12 cellular contexts compared by ENCODE assay signal in genomic region chr22:18068381-18068988, GRCh38. TPM values are rescaled to one million over a fixed set of nuclear protein-coding genes. Genes with fewer than 3 reads are reported as not detected.
DNase-seq lines count a peak whose midpoint lies in the region; ATAC-seq and TF ChIP-seq lines count a peak whose summit lies in the region.
"Had no signal": no experiment of that assay in that cellular context is flagged by ENCODE, and none has a peak within 500 bp of the region (broad histone marks: within the 10 kb centered on the region; RNA-seq: fewer than 3 reads in every experiment).

No MANE protein-coding gene starts in this region.

- H3K4me1 Mint-ChIP-seq in osteocyte (ENCODE audit: unreplicated experiment) (peaks cover 30% of the 10 kb centered on the region), H9 (peaks cover 8% of the 10 kb centered on the region in 2 experiments)
- H3K4me1 Mint-ChIP-seq: stimulated activated naive CD8-positive, alpha-beta T cell treated with anti-CD3 and anti-CD28 coated beads, Interleukin-15, amount 100 ng/mL, for 72 hours had no signal

- no peak overlapping the region for H4K91ac ChIP-seq in H9 (ENCODE audit: insufficient read length, low read depth, low read length)

- no peak overlapping the region for H3T11ph ChIP-seq in H9 (ENCODE audit: low read length)

- H3K23me2 ChIP-seq in H9 (ENCODE audit: insufficient read length, low read depth, low read length, poor library complexity, severe bottlenecking), result no peaks in the 10 kb centered on the region

- H3K4me1 ChIP-seq in SJSA1 (replicated peaks) (peaks cover 21% of the 10 kb centered on the region), H9 (ENCODE audit: insufficient read depth, low read length) (no peaks in the 10 kb centered on the region)

- H2BK12ac ChIP-seq in H9 (ENCODE audit: insufficient read length, low read depth, low read length), result no peak overlapping the region

- H3K4me3 ChIP-seq in SJSA1, result no peak overlapping the region
- H3K4me3 ChIP-seq: PC-9 had no signal

- TF ChIP-seq CTCF in osteocyte (IDR thresholded peaks at IDR 0.05), result no peak
- TF ChIP-seq CTCF in H9 (conservative IDR thresholded peaks at IDR 0.05), result no peak

- H4K8ac ChIP-seq in H9 (replicated peaks; ENCODE audit: insufficient read length, low read depth, low read length), result no peak overlapping the region

- no peaks in the 10 kb centered on the region for H3K79me1 ChIP-seq in H9 (ENCODE audit: insufficient read depth, low read depth, low read length, poor library complexity, severe bottlenecking)

- H3K9ac ChIP-seq in H9 (ENCODE audit: extremely low read depth, insufficient read length, low read length), result no peak overlapping the region

- no peaks in the 10 kb centered on the region for H3K9me3 ChIP-seq in SJSA1 (replicated peaks)
- no peaks in the 10 kb centered on the region for H3K9me3 ChIP-seq in H9 (ENCODE audit: control insufficient read depth, low read depth, low read length)

- no peak overlapping the region for H2AK5ac ChIP-seq in H9 (ENCODE audit: insufficient read length, low read length)

- no peak overlapping the region for H2BK5ac ChIP-seq in H9 (ENCODE audit: insufficient read length, low read length)

- H3K27ac ChIP-seq in SJSA1 (peak overlapping the region; percentile 43), H9 (ENCODE audit: insufficient read length, low read depth, low read length) (no peak overlapping the region)
- H3K27ac ChIP-seq: PC-9 had no signal

- H3K14ac ChIP-seq in H9 (ENCODE audit: insufficient read depth, low read length), result no peak overlapping the region; the same call in 1 of the 2 replicates

- no peaks in the 10 kb centered on the region for H3K9me3 Mint-ChIP-seq in osteocyte (ENCODE audit: unreplicated experiment)
- H3K9me3 Mint-ChIP-seq in H9, result no peaks in the 10 kb centered on the region; a peak in 1 of 5 replicates
- H3K9me3 Mint-ChIP-seq: stimulated activated naive CD8-positive, alpha-beta T cell treated with anti-CD3 and anti-CD28 coated beads, Interleukin-15, amount 100 ng/mL, for 72 hours had no signal

- intact Hi-C loops in Right ventricle myocardium superior (cut with DNase I), result no loop called here

- H3K27ac Mint-ChIP-seq in osteocyte (ENCODE audit: unreplicated experiment) (peak overlapping the region; percentile 73), H9 (no peak overlapping the region)

- ATAC-seq in Right ventricle myocardium superior (ENCODE audit: poor library complexity), result peak; percentile 89
- ATAC-seq: stimulated activated naive CD8-positive, alpha-beta T cell treated with anti-CD3 and anti-CD28 coated beads, Interleukin-15, amount 100 ng/mL, for 72 hours had no signal

- H3K4me3 Mint-ChIP-seq in osteocyte (ENCODE audit: unreplicated experiment), result no peak overlapping the region
- H3K4me3 Mint-ChIP-seq in H9, result no peak overlapping the region
- H3K4me3 Mint-ChIP-seq: stimulated activated naive CD8-positive, alpha-beta T cell treated with anti-CD3 and anti-CD28 coated beads, Interleukin-15, amount 100 ng/mL, for 72 hours had no signal

- H3K27me3 ChIP-seq in SJSA1 (replicated peaks) (no peaks in the 10 kb centered on the region), H9 (ENCODE audit: insufficient read depth, low read length) (no peaks in the 10 kb centered on the region)

- no peak overlapping the region for H2BK120ac ChIP-seq in H9 (ENCODE audit: low read depth, low read length, poor library complexity, severe bottlenecking)

- H3K23ac ChIP-seq in H9 (ENCODE audit: insufficient read length, low read depth, low read length), result no peak overlapping the region

- H4K5ac ChIP-seq in H9 (ENCODE audit: insufficient read length, low read depth, low read length), result no peak overlapping the region

- no peaks in the 10 kb centered on the region for H3K36me3 ChIP-seq in SJSA1

- H2AFZ ChIP-seq in H9 (ENCODE audit: low read length), result no peak overlapping the region
- H2AFZ ChIP-seq: PC-9 had no signal

- DNase-seq in AG08396 (ENCODE audit: low spot score) (peak; percentile 42), SJSA1 (ENCODE audit: low read depth in 1 of 2, low spot score in 2 of 2) (peak in 1 of 2 experiments; percentile 41), Right ventricle myocardium superior (no peak), osteocyte (ENCODE audit: extremely low spot score, unreplicated experiment) (no peak), DMS 273 (lab: John Stamatoyannopoulos, UW; ENCODE audit: unreplicated experiment) (no peak), NCI-H524 (lab: John Stamatoyannopoulos, UW) (no peak), LoVo (ENCODE audit: low spot score) (no peak), H9 (no peak)
- DNase-seq: activated CD8-positive, alpha-beta memory T cell treated with anti-CD3 and anti-CD28 coated beads, Interleukin-2, amount 50 U/mL, for 4 hours; NCI-H2029; PC-9; stimulated activated naive CD8-positive, alpha-beta T cell treated with anti-CD3 and anti-CD28 coated beads, Interleukin-15, amount 100 ng/mL, for 72 hours had no signal

- no peaks in the 10 kb centered on the region for H4K20me1 ChIP-seq in H9 (ENCODE audit: control insufficient read depth, insufficient read depth, insufficient read length)

- no peak overlapping the region for H3K56ac ChIP-seq in H9 (ENCODE audit: insufficient read length, low read depth, low read length)

- no peak overlapping the region for H2BK20ac ChIP-seq in H9 (ENCODE audit: low read depth, low read length, poor library complexity, severe bottlenecking)

- no peak overlapping the region for H3K18ac ChIP-seq in H9 (ENCODE audit: insufficient read length, low read depth, low read length)

- no peak overlapping the region for H3K4me2 ChIP-seq in H9 (ENCODE audit: insufficient read depth, insufficient read length, low read length)
- H3K4me2 ChIP-seq: PC-9 had no signal

- WGBS in H9 (ENCODE audit: extremely low coverage, insufficient read length, low lambda C conversion rate), result no CpG with 5 or more reads among the region's 3 CpGs

- no peaks in the 10 kb centered on the region for H3K79me2 ChIP-seq in H9 (ENCODE audit: insufficient read depth, low read length)

- H3K4ac ChIP-seq in H9 (ENCODE audit: low read depth, low read length), result no peak overlapping the region

- H3K36me3 Mint-ChIP-seq in osteocyte (ENCODE audit: unreplicated experiment) (no peaks in the 10 kb centered on the region), H9 (ENCODE audit: insufficient read depth in 1 of 3, low read depth in 3 of 3) (no peaks in the 10 kb centered on the region; a peak in 1 of 7 replicates)

- H2BK15ac ChIP-seq in H9 (ENCODE audit: low read depth, low read length), result no peak overlapping the region

- H3K27me3 Mint-ChIP-seq in osteocyte (ENCODE audit: unreplicated experiment) (no peaks in the 10 kb centered on the region), H9 (ENCODE audit: low read depth) (peaks cover 68% of the 10 kb centered on the region)

RNA-seq across cellular contexts. Expression of gene PEX26, which starts 9.3 kb away (rescaled TPM):
- total RNA-seq in SJSA1 (2014; rRNA removed; shearing (Covaris generic)), result 19.2 and 27.2 TPM in 2 replicates
- 20.3 TPM for total RNA-seq in Right ventricle myocardium superior
- 43.3 and 43.5 TPM in 2 replicates for total RNA-seq in osteocyte
- total RNA-seq in H9 (2021), result 35.4 and 37.0 TPM in 2 replicates

RNA-seq across cellular contexts. Expression of gene TUBA8, which starts 42.1 kb away (rescaled TPM):
- 0.42 and 0.91 TPM in 2 replicates for total RNA-seq in SJSA1 (2014; rRNA removed; shearing (Covaris generic))
- total RNA-seq in Right ventricle myocardium superior (247 TPM), osteocyte (1.8 TPM in 2 replicates), H9 (2021) (1.6 and 2.0 TPM in 2 replicates)

RNA-seq across cellular contexts. Expression of gene MICAL3, which starts 44.1 kb away (rescaled TPM):
- total RNA-seq in SJSA1 (2014; rRNA removed; shearing (Covaris generic)), result 13.5 and 23.5 TPM in 2 replicates
- total RNA-seq in Right ventricle myocardium superior, result 78.9 TPM
- 44.2 and 47.9 TPM in 2 replicates for total RNA-seq in osteocyte
- total RNA-seq in H9 (2021), result 41.6 and 50.2 TPM in 2 replicates

Comparison
In these comparisons a context has a peak if more than half of its experiments do, and no peak if none do; other contexts are left out.
1. RNA of gene TUBA8, which starts 42.1 kb away (total RNA-seq): 247 TPM in Right ventricle myocardium superior (single experiment); 1.6 to 2.0 TPM in H9, 1.8 TPM in osteocyte and 0.42 to 0.91 TPM in SJSA1; every median in the first group is over 10 times any median in the second.